ENCODE assay signal across 19 cellular contexts in genomic region chr18:45341454-45341853, GRCh38.
A peak's percentile ranks its signal among the peaks of the same experiment; 100 is the strongest.
DNase-seq lines count a peak whose midpoint lies in the region; ATAC-seq, FAIRE-seq and TF ChIP-seq lines count a peak whose summit lies in the region.
"Had no signal": no experiment of that assay in that cellular context is flagged by ENCODE, and none has a peak within 500 bp of the region (broad histone marks: within the 10 kb centered on the region; RNA-seq: fewer than 3 reads in every experiment).

No MANE protein-coding gene starts in this region.

- H2AK5ac ChIP-seq in H1 (ENCODE audit: low read depth, low read length), result no peak overlapping the region

- no peaks in the 10 kb centered on the region for H3K9me3 Mint-ChIP-seq in Calu3 (ENCODE audit: low read depth, unreplicated experiment)
- H3K9me3 Mint-ChIP-seq: CD8-positive, alpha-beta memory T cell had no signal

- H3K14ac ChIP-seq in H1 (ENCODE audit: insufficient read length), result no peak overlapping the region

- H3K79me1 ChIP-seq in H1 (ENCODE audit: low read depth, low read length), result no peaks in the 10 kb centered on the region

- no peak overlapping the region for H2AFZ ChIP-seq in Loucy (ENCODE audit: low read length)
- H2AFZ ChIP-seq in H1 (ENCODE audit: low read length), result no peak overlapping the region
- H2AFZ ChIP-seq in osteoblast (ENCODE audit: low read length), result no peak overlapping the region

- H3K27me3 Mint-ChIP-seq in Calu3 (ENCODE audit: unreplicated experiment), result no peaks in the 10 kb centered on the region

- H3K4me3 ChIP-seq in Loucy (ENCODE audit: low read length, poor library complexity, severe bottlenecking) (no peak overlapping the region), H1 (ENCODE audit: extremely low read depth in 1 of 4, insufficient read depth in 2 of 4, low read depth in 3 of 4, low read length in 4 of 4) (no peak overlapping the region), osteoblast (ENCODE audit: insufficient read depth, low read length) (no peak overlapping the region), colonic mucosa (no peak overlapping the region)
- H3K4me3 ChIP-seq: MG63 had no signal

- no peak overlapping the region for H3K27ac Mint-ChIP-seq in Calu3 (ENCODE audit: unreplicated experiment)
- H3K27ac Mint-ChIP-seq: CD8-positive, alpha-beta memory T cell had no signal

- TF ChIP-seq CTCF in Calu3 (IDR thresholded peaks at IDR 0.05; ENCODE audit: unreplicated experiment) (peak; percentile 25), Loucy (conservative IDR thresholded peaks at IDR 0.05; ENCODE audit: low read length) (0 out of 2 replicates have a peak, but pooled peaks have one; percentile 17), H1 (IDR thresholded peaks at IDR 0.05; ENCODE audit: control extremely low read depth in 1 of 3, insufficient read depth in 1 of 3, low read depth in 1 of 3, low read length in 3 of 3) (peak in 2 of 3 experiments; percentile 5; a peak in 2 of 4 replicates), osteoblast (IDR thresholded peaks at IDR 0.05; ENCODE audit: extremely low read depth, low read depth, low read length) (peak; percentile 17), colonic mucosa (IDR thresholded peaks at IDR 0.05) (no peak)

- TF ChIP-seq RAD21 in H1 (IDR thresholded peaks at IDR 0.05 in 1 of 2, conservative IDR thresholded peaks at IDR 0.05 in 1 of 2; ENCODE audit: low read depth in 2 of 2, low read length in 2 of 2), result no peak

- H3K36me3 ChIP-seq in Loucy (ENCODE audit: insufficient read depth, low read length), result no peaks in the 10 kb centered on the region
- no peaks in the 10 kb centered on the region for H3K36me3 ChIP-seq in H1 (ENCODE audit: control insufficient read depth in 2 of 4, insufficient read depth in 4 of 4, low read length in 3 of 4)
- no peaks in the 10 kb centered on the region for H3K36me3 ChIP-seq in osteoblast (ENCODE audit: insufficient read depth, low read length)
- H3K36me3 ChIP-seq in colonic mucosa, result no peaks in the 10 kb centered on the region
- H3K36me3 ChIP-seq: BE2C, MG63 had no signal

- H3K9me2 ChIP-seq in Loucy (replicated peaks; ENCODE audit: low read depth, low read length), result no peaks in the 10 kb centered on the region

- H3K4ac ChIP-seq in H1 (replicated peaks; ENCODE audit: insufficient read length, low read depth, low read length), result no peak overlapping the region

- no peak overlapping the region for H2BK5ac ChIP-seq in H1 (ENCODE audit: low read depth, low read length)

- H3K27ac ChIP-seq in H1 (ENCODE audit: low read depth, low read length) (no peak overlapping the region), osteoblast (ENCODE audit: low read depth, low read length) (no peak overlapping the region), colonic mucosa (no peak overlapping the region)
- H3K27ac ChIP-seq: KMS-11 had no signal

- H3K9me3 ChIP-seq in Loucy (ENCODE audit: insufficient read depth, low read depth, low read length), result no peaks in the 10 kb centered on the region
- H3K9me3 ChIP-seq in H1 (ENCODE audit: insufficient read depth in 2 of 2, low read depth in 1 of 2, low read length in 1 of 2), result no peaks in the 10 kb centered on the region
- no peaks in the 10 kb centered on the region for H3K9me3 ChIP-seq in osteoblast (ENCODE audit: low read depth, low read length)
- H3K9me3 ChIP-seq in colonic mucosa, result no peaks in the 10 kb centered on the region
- H3K9me3 ChIP-seq: BE2C, MG63 had no signal

- H3F3A ChIP-seq in Loucy (ENCODE audit: low read depth), result no peaks in the 10 kb centered on the region

- peaks cover 17% of the 10 kb centered on the region for H3K4me1 Mint-ChIP-seq in Calu3 (ENCODE audit: low read depth, unreplicated experiment)
- H3K4me1 Mint-ChIP-seq: CD8-positive, alpha-beta memory T cell had no signal

- BruUV-seq in Calu3 (replicated peaks; lab: Mats Ljungman, UMichigan), result no TSS peak

- ATAC-seq in HG03342 (IDR thresholded peaks at IDR 0.05; ENCODE audit: unreplicated experiment) (no peak), GM18519 (IDR thresholded peaks at IDR 0.05; ENCODE audit: low FRiP score, unreplicated experiment) (no peak)
- ATAC-seq: Panc1, Right ventricle myocardium inferior had no signal

- no peak overlapping the region for H3K9ac ChIP-seq in Loucy (ENCODE audit: low read depth, low read length, poor library complexity, severe bottlenecking)
- H3K9ac ChIP-seq in H1 (replicated peaks in 1 of 4; ENCODE audit: extremely low read depth in 1 of 4, low read depth in 3 of 4, low read length in 3 of 4), result no peak overlapping the region
- H3K9ac ChIP-seq in colonic mucosa (ENCODE audit: low read depth in 2 of 2, low read length in 2 of 2), result no peak overlapping the region
- H3K9ac ChIP-seq: KMS-11 had no signal

- H3K27me3 ChIP-seq in Loucy (ENCODE audit: insufficient read depth, low read length, poor library complexity, severe bottlenecking) (no peaks in the 10 kb centered on the region), H1 (replicated peaks in 1 of 4; ENCODE audit: control insufficient read depth in 3 of 4, extremely low read depth in 1 of 4, insufficient read depth in 3 of 4, low read length in 3 of 4) (no peaks in the 10 kb centered on the region), osteoblast (ENCODE audit: insufficient read depth, low read length) (no peaks in the 10 kb centered on the region), colonic mucosa (no peaks in the 10 kb centered on the region)
- H3K27me3 ChIP-seq: BE2C, MG63 had no signal

- H3K23me2 ChIP-seq in H1 (ENCODE audit: low read depth, low read length), result no peaks in the 10 kb centered on the region

- no peak overlapping the region for H2BK12ac ChIP-seq in H1 (ENCODE audit: low read depth, low read length)

- H3K18ac ChIP-seq in H1 (ENCODE audit: extremely low read depth, low read length), result no peak overlapping the region

- no peak overlapping the region for H2BK15ac ChIP-seq in H1 (ENCODE audit: low read length)

- H3K4me2 ChIP-seq in Loucy (ENCODE audit: low read depth, low read length, poor library complexity, severe bottlenecking) (no peak overlapping the region), H1 (ENCODE audit: insufficient read depth in 1 of 2, low read depth in 2 of 2, low read length in 2 of 2) (no peak overlapping the region), osteoblast (ENCODE audit: insufficient read depth, low read length) (no peak overlapping the region)
- H3K4me2 ChIP-seq: KMS-11 had no signal

- H3K79me2 ChIP-seq in Loucy (ENCODE audit: insufficient read depth, low read length) (no peaks in the 10 kb centered on the region), H1 (ENCODE audit: control insufficient read depth in 1 of 2, insufficient read depth in 2 of 2, low read length in 2 of 2) (no peaks in the 10 kb centered on the region), osteoblast (ENCODE audit: insufficient read depth, low read length) (no peaks in the 10 kb centered on the region)

- no peak overlapping the region for H3K23ac ChIP-seq in H1 (ENCODE audit: insufficient read length)

- H3K36me3 Mint-ChIP-seq in Calu3 (ENCODE audit: insufficient read depth, unreplicated experiment), result no peaks in the 10 kb centered on the region
- H3K36me3 Mint-ChIP-seq: CD8-positive, alpha-beta memory T cell had no signal

- H3K56ac ChIP-seq in H1 (replicated peaks; ENCODE audit: insufficient read length, low read depth, low read length), result no peak overlapping the region

- no peak for TF ChIP-seq POLR2A in H1 (IDR thresholded peaks at IDR 0.05; ENCODE audit: control extremely low read depth in 1 of 2, low read depth in 2 of 2, low read length in 2 of 2)

- H4K20me1 ChIP-seq in Loucy (ENCODE audit: insufficient read depth, low read length, poor library complexity, severe bottlenecking) (no peaks in the 10 kb centered on the region), H1 (replicated peaks in 1 of 2; ENCODE audit: control insufficient read depth in 1 of 2, insufficient read depth in 2 of 2, low read length in 2 of 2) (no peaks in the 10 kb centered on the region), osteoblast (ENCODE audit: insufficient read depth, low read length) (no peaks in the 10 kb centered on the region)

- DNase-seq in Calu3 (no peak), H1 (ENCODE audit: low read depth in 1 of 2, low spot score in 2 of 2) (no peak), osteoblast (ENCODE audit: insufficient read length, low spot score, missing footprints) (no peak), NOMO-1 treated with dmso at 0.1 percent for 144 hours (lab: John Stamatoyannopoulos, UW; ENCODE audit: unreplicated experiment) (no peak), colonic mucosa (no peak)
- DNase-seq: ACHN; BE2C; CD8-positive, alpha-beta memory T cell; HCEC 1CT; MG63; NCI-H1092 treated with DMSO at 0.1 percent for 48 hours; NCI-H1694 treated with DMSO at 0.1 percent for 48 hours; NCI-H69 had no signal

- intact Hi-C loops in Calu3 (cut with micrococcal nuclease; ENCODE audit: unreplicated experiment) (no loop called here), colonic mucosa (cut with DNase I) (no loop called here)

- no peaks in the 10 kb centered on the region for H3K4me1 ChIP-seq in Loucy (ENCODE audit: insufficient read depth, low read length, poor library complexity, severe bottlenecking)
- no peaks in the 10 kb centered on the region for H3K4me1 ChIP-seq in H1 (replicated peaks in 1 of 4; ENCODE audit: control insufficient read depth in 3 of 4, insufficient read depth in 4 of 4, low read length in 3 of 4)
- no peaks in the 10 kb centered on the region for H3K4me1 ChIP-seq in osteoblast (ENCODE audit: insufficient read depth, low read length)
- no peaks in the 10 kb centered on the region for H3K4me1 ChIP-seq in colonic mucosa
- H3K4me1 ChIP-seq: BE2C had no signal

- 92% methylated on average over 2 of the region's 2 CpGs; no CpG with 5 or more reads in 1 of the 2 experiments for WGBS in H1 (ENCODE audit: extremely low coverage in 1 of 2, insufficient coverage in 1 of 2, insufficient read length in 1 of 2, insufficient replicate concordance in 2 of 2, low coverage in 1 of 2, low lambda C conversion rate in 2 of 2, missing lambda C conversion rate in 1 of 2), 2 experiments

- H4K5ac ChIP-seq in H1 (ENCODE audit: insufficient read length, low read depth, low read length), result no peak overlapping the region

- H4K8ac ChIP-seq in H1 (ENCODE audit: extremely low read depth, insufficient read depth, low read length), result no peak overlapping the region; the same call in 1 of the 2 replicates

- FAIRE-seq in H1 (lab: Jason Lieb, UNC), result no peak

- POLR2A ChIA-PET in H1 (lab: Charles Lee; ENCODE audit: partially characterized antibody), result no interaction called here

- CTCF ChIA-PET in Calu3 (lab: Charles Lee), result interaction anchor here (0.7 kb wide), 1 partner anchor 230 kb away, joined by 6 read pairs; no protein-coding TSS in a partner anchor
- CTCF ChIA-PET in H1 (lab: Charles Lee; ENCODE audit: partially characterized antibody), result interaction anchor here (1.0 to 2.5 kb wide), 5 partner anchors 15 to 44 kb away, joined by 3 to 16 read pairs (median 4); no protein-coding TSS in a partner anchor

- H4K91ac ChIP-seq in H1 (replicated peaks; ENCODE audit: insufficient read length, low read length), result no peak overlapping the region

- H2BK120ac ChIP-seq in H1 (replicated peaks; ENCODE audit: low read depth, low read length), result no peak overlapping the region

- H3K4me3 Mint-ChIP-seq in Calu3 (ENCODE audit: low read depth, unreplicated experiment), result no peak overlapping the region
- H3K4me3 Mint-ChIP-seq: CD8-positive, alpha-beta memory T cell had no signal

- no peak for TF ChIP-seq EP300 in H1 (IDR thresholded peaks at IDR 0.05; ENCODE audit: borderline replicate concordance in 1 of 2, low read depth in 2 of 2, low read length in 2 of 2)

- no peak overlapping the region for H2BK20ac ChIP-seq in H1 (ENCODE audit: low read length)
